ENCODE assay signal across 8 cellular contexts in the genomic region with DNA sequence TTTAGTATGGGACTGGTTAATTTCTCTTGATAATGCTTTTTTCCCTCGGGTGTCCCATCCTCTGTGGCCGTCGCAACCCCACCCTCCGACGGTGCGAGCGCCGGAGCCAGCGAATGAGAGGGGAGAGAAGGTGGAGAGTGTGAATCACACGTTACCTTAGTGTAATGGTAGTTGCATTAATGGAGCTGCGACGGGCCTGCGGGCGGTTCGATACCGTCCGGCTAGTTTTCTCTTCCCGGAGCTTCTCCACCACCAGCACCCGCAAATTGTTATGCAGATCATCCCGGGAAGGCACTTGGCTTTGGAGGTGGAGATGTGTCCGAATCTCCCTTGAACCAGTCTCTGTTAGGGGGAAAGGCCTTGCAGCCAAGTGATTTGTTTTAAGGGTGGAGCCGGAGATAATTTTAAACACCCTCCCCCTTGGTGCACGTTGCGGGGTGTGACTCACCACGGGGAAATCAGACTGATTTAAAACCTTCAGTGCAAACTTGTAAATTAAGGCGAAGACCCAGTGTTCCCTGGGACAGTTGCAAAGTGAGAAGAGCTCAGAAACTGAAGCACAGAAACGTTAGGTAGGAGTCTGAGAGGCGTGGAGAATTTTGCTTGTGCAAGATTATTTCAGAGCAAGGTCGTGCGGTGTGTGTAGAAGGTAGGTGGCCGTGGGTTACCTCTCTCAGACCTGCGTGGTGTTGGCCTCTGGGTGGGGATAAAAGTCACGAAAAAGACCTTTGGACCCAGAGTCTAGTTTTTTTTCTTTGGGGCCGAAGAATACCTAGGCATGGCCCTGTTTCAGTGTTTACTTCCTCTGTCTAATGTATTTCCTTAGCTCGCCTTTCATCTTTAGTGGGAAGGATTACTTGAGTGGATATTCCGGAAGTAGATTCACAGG. TPM values are rescaled to one million over a fixed set of nuclear protein-coding genes. Genes with fewer than 3 reads are reported as not detected.
DNase-seq lines count a peak whose midpoint lies in the region; ATAC-seq and TF ChIP-seq lines count a peak whose summit lies in the region.

No MANE protein-coding gene starts in this region.

- no peaks in the 10 kb centered on the region for H3K9me3 ChIP-seq in NT2/D1 (ENCODE audit: insufficient read depth, low read length)

- peak; percentile 46 for TF ChIP-seq POLR2A in GM18526 (IDR thresholded peaks at IDR 0.05; ENCODE audit: extremely low read depth, insufficient read length)
- TF ChIP-seq POLR2A in erythroblast (IDR thresholded peaks at IDR 0.05; ENCODE audit: low read length), result peak; percentile 68

- H3K4me3 Mint-ChIP-seq in naive B cell, result peak overlapping the region; percentile 84 to 98 (median 96)
- H3K4me3 Mint-ChIP-seq in stimulated activated naive B cell treated with anti-CD40 and anti-IgM and Interleukin-4, amounts not matched to agents 10 μg/mL and 1 μg/mL and 100 μg/mL, for 72 hours, result peak overlapping the region; percentile 84 to 92

- H3K27me3 Mint-ChIP-seq in naive B cell, result no peaks in the 10 kb centered on the region
- no peaks in the 10 kb centered on the region for H3K27me3 Mint-ChIP-seq in stimulated activated naive B cell treated with anti-CD40 and anti-IgM and Interleukin-4, amounts not matched to agents 10 μg/mL and 1 μg/mL and 100 μg/mL, for 72 hours

- peaks cover 47 to 58% (median 57%) of the 10 kb centered on the region in 3 donors for H3K4me1 Mint-ChIP-seq in naive B cell
- peaks cover 24 to 60% of the 10 kb centered on the region in 2 donors for H3K4me1 Mint-ChIP-seq in stimulated activated naive B cell treated with anti-CD40 and anti-IgM and Interleukin-4, amounts not matched to agents 10 μg/mL and 1 μg/mL and 100 μg/mL, for 72 hours

- peak; percentile 73 for DNase-seq in NT2/D1 (ENCODE audit: low read depth, low spot score)
- DNase-seq in activated CD8-positive, alpha-beta memory T cell treated with anti-CD3 and anti-CD28 coated beads, Interleukin-2, amount 50 U/mL, for 48 hours, result peak; percentile 81
- peak; percentile 85 to 90 for DNase-seq in erythroblast (lab: John Stamatoyannopoulos, UW)
- DNase-seq in naive B cell, result peak; percentile 76
- peak; percentile 70 for DNase-seq in stimulated activated naive B cell treated with anti-CD40 and anti-IgM and Interleukin-4, amounts not matched to agents 10 μg/mL and 1 μg/mL and 100 μg/mL, for 72 hours

- H3K27ac Mint-ChIP-seq in naive B cell, result peak overlapping the region; percentile 93 to 98 (median 96)
- H3K27ac Mint-ChIP-seq in stimulated activated naive B cell treated with anti-CD40 and anti-IgM and Interleukin-4, amounts not matched to agents 10 μg/mL and 1 μg/mL and 100 μg/mL, for 72 hours, result peak overlapping the region; percentile 87

- peak overlapping the region; percentile 91 for H3K27ac ChIP-seq in 22Rv1

- H3K36me3 Mint-ChIP-seq in naive B cell, result no peaks in the 10 kb centered on the region
- H3K36me3 Mint-ChIP-seq in stimulated activated naive B cell treated with anti-CD40 and anti-IgM and Interleukin-4, amounts not matched to agents 10 μg/mL and 1 μg/mL and 100 μg/mL, for 72 hours, result peaks cover 2% of the 10 kb centered on the region in 2 donors

- peak overlapping the region; percentile 80 for H3K4me3 ChIP-seq in NT2/D1 (ENCODE audit: insufficient read length, low read depth)

- no peaks in the 10 kb centered on the region for H3K9me3 Mint-ChIP-seq in naive B cell
- H3K9me3 Mint-ChIP-seq in stimulated activated naive B cell treated with anti-CD40 and anti-IgM and Interleukin-4, amounts not matched to agents 10 μg/mL and 1 μg/mL and 100 μg/mL, for 72 hours, result no peaks in the 10 kb centered on the region

- H3K4me1 ChIP-seq in NT2/D1 (ENCODE audit: insufficient read depth, insufficient read length), result no peaks in the 10 kb centered on the region

- H3K27me3 ChIP-seq in NT2/D1 (ENCODE audit: insufficient read depth, insufficient read length), result no peaks in the 10 kb centered on the region

- ATAC-seq in HG03045 (IDR thresholded peaks at IDR 0.05; ENCODE audit: unreplicated experiment) (peak; percentile 37), naive B cell (ENCODE audit: low read depth in 2 of 2) (peak; percentile 30 to 38)
- peak; percentile 53 to 60 for ATAC-seq in stimulated activated naive B cell treated with anti-CD40 and anti-IgM and Interleukin-4, amounts not matched to agents 10 μg/mL and 1 μg/mL and 100 μg/mL, for 72 hours (replicated peaks)

- peak overlapping the region; percentile 93 for H3K9ac ChIP-seq in NT2/D1 (ENCODE audit: insufficient read length, low read depth)

- peaks cover 6% of the 10 kb centered on the region for H3K36me3 ChIP-seq in NT2/D1 (ENCODE audit: insufficient read depth, insufficient read length, low read length)

- TF ChIP-seq CTCF in 22Rv1 (IDR thresholded peaks at IDR 0.05), result no peak

RNA-seq across cellular contexts. Expression of gene AFF1, which starts 1.3 kb away (rescaled TPM):
- 10 to 100 TPM; 33.1 to 72.0 (median 55.4) TPM for polyA plus RNA-seq in naive B cell (ENCODE audit: low read depth in 6 of 6)

RNA-seq across cellular contexts. Expression of gene C4orf36, which starts 43.9 kb away (rescaled TPM):
- polyA plus RNA-seq in naive B cell (ENCODE audit: low read depth in 6 of 6), result not detected

Comparison
In these comparisons a context has a peak if more than half of its experiments do, and no peak if none do; other contexts are left out.
1. Peak in every context shown above with its lines: DNase-seq, ATAC-seq, H3K4me3 ChIP-seq and H3K27ac ChIP-seq.